ENCODE assay signal across 20 cellular contexts in the genomic region with DNA sequence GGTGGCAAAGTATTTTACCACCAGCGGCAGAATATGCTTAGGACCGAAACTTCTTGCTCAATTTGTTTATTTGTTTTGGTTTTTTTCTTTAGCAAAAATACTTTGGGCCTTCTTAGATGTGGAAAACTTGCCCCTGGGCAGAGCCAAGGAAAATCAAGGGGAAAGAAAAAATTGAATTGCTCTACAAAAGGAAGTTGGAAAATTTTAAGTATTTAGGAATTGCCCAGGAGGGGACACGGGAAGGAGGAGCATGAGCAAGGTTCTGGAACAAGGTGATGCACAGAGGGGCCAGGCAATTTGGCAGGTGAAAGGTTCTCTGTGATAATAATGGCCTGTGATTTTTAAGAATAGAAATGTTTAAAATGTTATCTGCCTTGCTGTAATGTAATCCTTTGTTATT. TPM values are rescaled to one million over a fixed set of nuclear protein-coding genes. Genes with fewer than 3 reads are reported as not detected.
DNase-seq lines count a peak whose midpoint lies in the region; ATAC-seq, FAIRE-seq and TF ChIP-seq lines count a peak whose summit lies in the region.
"Had no signal": no experiment of that assay in that cellular context is flagged by ENCODE, and none has a peak within 500 bp of the region (broad histone marks: within the 10 kb centered on the region; RNA-seq: fewer than 3 reads in every experiment).

No MANE protein-coding gene starts in this region.

- H3K27ac ChIP-seq in astrocyte (ENCODE audit: low read depth, low read length) (peak overlapping the region; percentile 92), muscle layer of duodenum (ENCODE audit: low read length) (peak overlapping the region; percentile 47), suprapubic skin (peak overlapping the region; percentile 56)

- H3K4me1 Mint-ChIP-seq in HFFc6 (ENCODE audit: low read depth) (peaks cover 91% of the 10 kb centered on the region), astrocyte (ENCODE audit: low read depth, unreplicated experiment) (peaks cover 30% of the 10 kb centered on the region)

- H3K79me2 ChIP-seq in astrocyte (ENCODE audit: insufficient read depth, low read length): no peaks in the 10 kb centered on the region
- H3K79me2 ChIP-seq: parathyroid adenoma had no signal

- ATAC-seq in GM19351 (IDR thresholded peaks at IDR 0.05; ENCODE audit: unreplicated experiment): no peak
- ATAC-seq: left colon had no signal

- H3K4me2 ChIP-seq in astrocyte (ENCODE audit: low read length): peak overlapping the region; percentile 77

- H3K9me3 Mint-ChIP-seq in HFFc6 (peaks cover 9% of the 10 kb centered on the region), astrocyte (ENCODE audit: unreplicated experiment) (no peaks in the 10 kb centered on the region)

- TF ChIP-seq EP300 in suprapubic skin (IDR thresholded peaks at IDR 0.05): no peak

- FAIRE-seq in astrocyte (lab: Jason Lieb, UNC): no peak

- no peaks in the 10 kb centered on the region for H4K20me1 ChIP-seq in astrocyte (ENCODE audit: insufficient read depth, low read length)

- peaks cover 27% of the 10 kb centered on the region for H3K4me1 ChIP-seq in astrocyte (ENCODE audit: insufficient read depth, low read length)
- H3K4me1 ChIP-seq in muscle layer of duodenum (ENCODE audit: control insufficient read depth in 1 of 2, insufficient read depth in 2 of 2, low read length in 2 of 2): peaks cover 0 to 12% of the 10 kb centered on the region in 2 donors
- peaks cover 10% of the 10 kb centered on the region for H3K4me1 ChIP-seq in suprapubic skin
- H3K4me1 ChIP-seq: parathyroid adenoma had no signal

- H3K9ac ChIP-seq in astrocyte (ENCODE audit: low read length): peak overlapping the region; percentile 69
- H3K9ac ChIP-seq: parathyroid adenoma had no signal

- H3K9me3 ChIP-seq in astrocyte (ENCODE audit: insufficient read depth, low read depth, low read length): no peaks in the 10 kb centered on the region
- H3K9me3 ChIP-seq in muscle layer of duodenum (ENCODE audit: control insufficient read depth in 1 of 2, low read length in 2 of 2): no peaks in the 10 kb centered on the region
- H3K9me3 ChIP-seq in suprapubic skin: no peaks in the 10 kb centered on the region

- H3K27me3 ChIP-seq in astrocyte (ENCODE audit: insufficient read depth, low read length) (no peaks in the 10 kb centered on the region), muscle layer of duodenum (ENCODE audit: low read depth, low read length) (no peaks in the 10 kb centered on the region), suprapubic skin (no peaks in the 10 kb centered on the region)
- H3K27me3 ChIP-seq: dorsolateral prefrontal cortex had no signal

- DNase-seq in HFFc6 (no peak), astrocyte (ENCODE audit: low read depth) (no peak), suprapubic skin (ENCODE audit: low spot score in 2 of 2) (no peak), NCI-H446 (lab: John Stamatoyannopoulos, UW) (no peak), NCI-H2171 (lab: John Stamatoyannopoulos, UW) (no peak)
- no peak for DNase-seq in stimulated activated CD4-positive, alpha-beta T cell treated with anti-CD3 and anti-CD28 coated beads, Interleukin-4, amount 100 ng/mL, for 1 hour
- DNase-seq: activated CD4-positive, alpha-beta T cell treated with anti-CD3 and anti-CD28 coated beads for 4 hours; activated naive CD4-positive, alpha-beta T cell treated with anti-CD3 and anti-CD28 coated beads, Interleukin-2, amount 50 U/mL, for 16 hours; activated T-cell treated with anti-CD3 and anti-CD28 coated beads for 4 hours; dorsolateral prefrontal cortex; left colon; MM.1S; NCI-H187; NCI-H510A treated with DMSO at 0.1 percent for 48 hours; stimulated activated CD4-positive, alpha-beta T cell treated with anti-CD3 and anti-CD28 coated beads, Interleukin-15, amount 100 ng/mL, for 24 hours; substantia nigra had no signal

- no peak for TF ChIP-seq POLR2A in suprapubic skin (IDR thresholded peaks at IDR 0.05)

- H2AFZ ChIP-seq in astrocyte (ENCODE audit: low read depth, low read length): no peak overlapping the region
- H2AFZ ChIP-seq: parathyroid adenoma had no signal

- H3K36me3 ChIP-seq in astrocyte (ENCODE audit: insufficient read depth, low read length): no peaks in the 10 kb centered on the region
- no peaks in the 10 kb centered on the region for H3K36me3 ChIP-seq in muscle layer of duodenum (ENCODE audit: control insufficient read depth in 1 of 2, insufficient read depth in 2 of 2, low read length in 2 of 2)
- no peaks in the 10 kb centered on the region for H3K36me3 ChIP-seq in suprapubic skin

- no peak for TF ChIP-seq CTCF in HFFc6 (IDR thresholded peaks at IDR 0.05)
- TF ChIP-seq CTCF in astrocyte (IDR thresholded peaks at IDR 0.05; ENCODE audit: insufficient read depth, low read depth, low read length): no peak
- TF ChIP-seq CTCF in suprapubic skin (IDR thresholded peaks at IDR 0.05): no peak

- H3K36me3 Mint-ChIP-seq in HFFc6 (ENCODE audit: low read depth) (peaks cover 38% of the 10 kb centered on the region), astrocyte (ENCODE audit: low read depth, unreplicated experiment) (no peaks in the 10 kb centered on the region)

- H3K4me3 ChIP-seq in astrocyte (ENCODE audit: insufficient read depth, low read depth, low read length): no peak overlapping the region
- H3K4me3 ChIP-seq in muscle layer of duodenum (ENCODE audit: low read depth in 1 of 2, low read length in 2 of 2): no peak overlapping the region
- no peak overlapping the region for H3K4me3 ChIP-seq in suprapubic skin

- H3K4me3 Mint-ChIP-seq in HFFc6: peak overlapping the region; percentile 89
- no peak overlapping the region for H3K4me3 Mint-ChIP-seq in astrocyte (ENCODE audit: unreplicated experiment)
- H3K4me3 Mint-ChIP-seq: brain had no signal

- H3K27me3 Mint-ChIP-seq in HFFc6 (ENCODE audit: insufficient read depth) (peaks cover 13% of the 10 kb centered on the region), astrocyte (ENCODE audit: low read depth, unreplicated experiment) (no peaks in the 10 kb centered on the region)
- H3K27me3 Mint-ChIP-seq: brain had no signal

- H3K27ac Mint-ChIP-seq in HFFc6 (peak overlapping the region; percentile 99), astrocyte (ENCODE audit: unreplicated experiment) (peak overlapping the region; percentile 97)
- H3K27ac Mint-ChIP-seq: brain had no signal

- 42% methylated on average over 3 of the region's 3 CpGs for WGBS in suprapubic skin

RNA-seq across cellular contexts. Expression of gene SGIP1, which starts 28.6 kb away (rescaled TPM):
- 10 to 100 TPM; 53.3 to 72.0 (median 57.9) TPM for total RNA-seq in HFFc6 (2021; fragmentation: NEBNext Ultra II Directional; extraction: Animal tissue kit (Norgen Biotek cat#: 25700))
- total RNA-seq in astrocyte (4.4 and 8.8 TPM in 2 replicates), suprapubic skin (1 to 10 TPM in 1 of 4 donors, under 1 TPM in 3; 0.10 to 2.8 (median 0.66) TPM)
